In genomic region chr17:62703269-62703775, GRCh38 we compare ENCODE assay signal across 1 cellular context.
TF ChIP-seq lines count a peak whose summit lies in the region.

No MANE protein-coding gene starts in this region.

TF ChIP-seq in HepG2, 621 proteins besides CTCF, POLR2A, EP300 and RAD21 (continued from another document and continues in another):
- TF ChIP-seq NRL (CRISPR knock-in tag; IDR thresholded peaks at IDR 0.05; ENCODE audit: borderline replicate concordance) = peak; percentile 17; the same call in 1 of the 2 replicates
- TF ChIP-seq DMAP1 (CRISPR knock-in tag; IDR thresholded peaks at IDR 0.05) = 0 out of 2 replicates have a peak, but pooled peaks have one; percentile 13
- no peak for TF ChIP-seq HOXA3 (CRISPR knock-in tag; IDR thresholded peaks at IDR 0.05)
- TF ChIP-seq NR2F1 (CRISPR knock-in tag; IDR thresholded peaks at IDR 0.05) = no peak
- 0 out of 2 replicates have a peak, but pooled peaks have one; percentile 36 for TF ChIP-seq ZNF678 (CRISPR knock-in tag; IDR thresholded peaks at IDR 0.05)
- TF ChIP-seq CEBPG (CRISPR knock-in tag; IDR thresholded peaks at IDR 0.05) = no peak
- no peak for TF ChIP-seq MIER3 (CRISPR knock-in tag; IDR thresholded peaks at IDR 0.05; ENCODE audit: borderline replicate concordance)
- TF ChIP-seq AGO1 (IDR thresholded peaks at IDR 0.05; ENCODE audit: low read depth, low read length, poor library complexity, severe bottlenecking) = peak; percentile 37
- no peak for TF ChIP-seq TBX2 (CRISPR knock-in tag; IDR thresholded peaks at IDR 0.05; ENCODE audit: borderline replicate concordance)
- TF ChIP-seq CBFB (CRISPR knock-in tag; IDR thresholded peaks at IDR 0.05) = no peak
- TF ChIP-seq, protein P1, sequence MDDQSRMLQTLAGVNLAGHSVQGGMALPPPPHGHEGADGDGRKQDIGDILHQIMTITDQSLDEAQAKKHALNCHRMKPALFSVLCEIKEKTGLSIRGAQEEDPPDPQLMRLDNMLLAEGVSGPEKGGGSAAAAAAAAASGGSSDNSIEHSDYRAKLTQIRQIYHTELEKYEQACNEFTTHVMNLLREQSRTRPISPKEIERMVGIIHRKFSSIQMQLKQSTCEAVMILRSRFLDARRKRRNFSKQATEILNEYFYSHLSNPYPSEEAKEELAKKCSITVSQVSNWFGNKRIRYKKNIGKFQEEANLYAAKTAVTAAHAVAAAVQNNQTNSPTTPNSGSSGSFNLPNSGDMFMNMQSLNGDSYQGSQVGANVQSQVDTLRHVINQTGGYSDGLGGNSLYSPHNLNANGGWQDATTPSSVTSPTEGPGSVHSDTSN (CRISPR knock-in tag; IDR thresholded peaks at IDR 0.05; ENCODE audit: borderline replicate concordance) = no peak
- TF ChIP-seq ZMYM2 (CRISPR knock-in tag; IDR thresholded peaks at IDR 0.05) = no peak
- TF ChIP-seq PAX8 (CRISPR knock-in tag; IDR thresholded peaks at IDR 0.05; ENCODE audit: borderline replicate concordance) = 0 out of 2 replicates have a peak, but pooled peaks have one; percentile 40
- no peak for TF ChIP-seq IKZF1 (IDR thresholded peaks at IDR 0.05)
- TF ChIP-seq ZNF782 (CRISPR knock-in tag; IDR thresholded peaks at IDR 0.05; ENCODE audit: borderline replicate concordance) = no peak
- TF ChIP-seq ISX (CRISPR knock-in tag; conservative IDR thresholded peaks at IDR 0.05) = no peak
- TF ChIP-seq SP140L (CRISPR knock-in tag; IDR thresholded peaks at IDR 0.05; ENCODE audit: borderline replicate concordance) = no peak
- TF ChIP-seq KLF13 (CRISPR knock-in tag; IDR thresholded peaks at IDR 0.05) = no peak
- no peak for TF ChIP-seq ZKSCAN5 (CRISPR knock-in tag; IDR thresholded peaks at IDR 0.05)
- no peak for TF ChIP-seq ZFP91 (CRISPR knock-in tag; IDR thresholded peaks at IDR 0.05; ENCODE audit: borderline replicate concordance)
- no peak for TF ChIP-seq POLR2AphosphoS2 (IDR thresholded peaks at IDR 0.05; ENCODE audit: low read depth, low read length)
- no peak for TF ChIP-seq GTF3A (CRISPR knock-in tag; conservative IDR thresholded peaks at IDR 0.05)
- TF ChIP-seq SATB2 (CRISPR knock-in tag; IDR thresholded peaks at IDR 0.05) = no peak
- TF ChIP-seq ZNF44 (CRISPR knock-in tag; IDR thresholded peaks at IDR 0.05) = no peak
- TF ChIP-seq NCOA5 (CRISPR knock-in tag; IDR thresholded peaks at IDR 0.05) = no peak
- TF ChIP-seq KMT2A (CRISPR knock-in tag; IDR thresholded peaks at IDR 0.05) = no peak
- TF ChIP-seq, protein P2, sequence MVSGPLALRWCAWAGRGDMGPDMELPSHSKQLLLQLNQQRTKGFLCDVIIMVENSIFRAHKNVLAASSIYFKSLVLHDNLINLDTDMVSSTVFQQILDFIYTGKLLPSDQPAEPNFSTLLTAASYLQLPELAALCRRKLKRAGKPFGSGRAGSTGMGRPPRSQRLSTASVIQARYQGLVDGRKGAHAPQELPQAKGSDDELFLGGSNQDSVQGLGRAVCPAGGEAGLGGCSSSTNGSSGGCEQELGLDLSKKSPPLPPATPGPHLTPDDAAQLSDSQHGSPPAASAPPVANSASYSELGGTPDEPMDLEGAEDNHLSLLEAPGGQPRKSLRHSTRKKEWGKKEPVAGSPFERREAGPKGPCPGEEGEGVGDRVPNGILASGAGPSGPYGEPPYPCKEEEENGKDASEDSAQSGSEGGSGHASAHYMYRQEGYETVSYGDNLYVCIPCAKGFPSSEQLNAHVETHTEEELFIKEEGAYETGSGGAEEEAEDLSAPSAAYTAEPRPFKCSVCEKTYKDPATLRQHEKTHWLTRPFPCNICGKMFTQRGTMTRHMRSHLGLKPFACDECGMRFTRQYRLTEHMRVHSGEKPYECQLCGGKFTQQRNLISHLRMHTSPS (CRISPR knock-in tag; IDR thresholded peaks at IDR 0.05; ENCODE audit: low read depth) = peak; percentile 56; the same call in 1 of the 2 replicates
- TF ChIP-seq, protein P3, sequence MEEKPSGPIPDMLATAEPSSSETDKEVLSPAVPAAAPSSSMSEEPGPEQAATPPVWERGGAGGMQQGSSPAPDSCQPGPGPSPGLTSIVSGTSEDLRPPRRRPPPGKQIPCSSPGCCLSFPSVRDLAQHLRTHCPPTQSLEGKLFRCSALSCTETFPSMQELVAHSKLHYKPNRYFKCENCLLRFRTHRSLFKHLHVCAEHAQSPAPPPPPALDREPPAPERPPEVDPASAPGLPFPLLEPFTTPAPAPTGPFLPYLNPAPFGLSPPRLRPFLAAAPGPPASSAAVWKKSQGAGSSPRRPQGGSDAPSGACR (CRISPR knock-in tag; IDR thresholded peaks at IDR 0.05) = no peak
- no peak for TF ChIP-seq SUZ12 (IDR thresholded peaks at IDR 0.05; ENCODE audit: low read depth, low read length)
- TF ChIP-seq, protein P4, sequence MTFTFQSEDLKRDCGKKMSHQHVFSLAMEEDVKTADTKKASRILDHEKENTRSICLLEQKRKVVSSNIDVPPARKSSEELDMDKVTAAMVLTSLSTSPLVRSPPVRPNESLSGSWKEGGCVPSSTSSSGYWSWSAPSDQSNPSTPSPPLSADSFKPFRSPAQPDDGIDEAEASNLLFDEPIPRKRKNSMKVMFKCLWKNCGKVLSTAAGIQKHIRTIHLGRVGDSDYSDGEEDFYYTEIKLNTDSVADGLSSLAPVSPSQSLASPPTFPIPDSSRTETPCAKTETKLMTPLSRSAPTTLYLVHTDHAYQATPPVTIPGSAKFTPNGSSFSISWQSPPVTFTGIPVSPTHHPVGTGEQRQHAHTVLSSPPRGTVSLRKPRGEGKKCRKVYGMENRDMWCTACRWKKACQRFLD (CRISPR knock-in tag; IDR thresholded peaks at IDR 0.05; ENCODE audit: borderline replicate concordance) = no peak
- TF ChIP-seq, protein P5, sequence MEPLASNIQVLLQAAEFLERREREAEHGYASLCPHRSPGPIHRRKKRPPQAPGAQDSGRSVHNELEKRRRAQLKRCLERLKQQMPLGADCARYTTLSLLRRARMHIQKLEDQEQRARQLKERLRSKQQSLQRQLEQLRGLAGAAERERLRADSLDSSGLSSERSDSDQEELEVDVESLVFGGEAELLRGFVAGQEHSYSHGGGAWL (CRISPR knock-in tag; IDR thresholded peaks at IDR 0.05) = 0 out of 2 replicates have a peak, but pooled peaks have one; percentile 40
- no peak for TF ChIP-seq SOX5 (CRISPR knock-in tag; IDR thresholded peaks at IDR 0.05; ENCODE audit: borderline replicate concordance)
- no peak for TF ChIP-seq ZFP1 (CRISPR knock-in tag; IDR thresholded peaks at IDR 0.05)
- no peak for TF ChIP-seq TOE1 (CRISPR knock-in tag; IDR thresholded peaks at IDR 0.05)
- TF ChIP-seq NFYB (CRISPR knock-in tag; IDR thresholded peaks at IDR 0.05) = no peak
- no peak for TF ChIP-seq GPN1 (CRISPR knock-in tag; IDR thresholded peaks at IDR 0.05; ENCODE audit: borderline replicate concordance)
- no peak for TF ChIP-seq MXD4 (CRISPR knock-in tag; IDR thresholded peaks at IDR 0.05)
- no peak for TF ChIP-seq ZSCAN9 (CRISPR knock-in tag; IDR thresholded peaks at IDR 0.05; ENCODE audit: borderline replicate concordance)
- no peak for TF ChIP-seq HDAC1 (CRISPR knock-in tag; IDR thresholded peaks at IDR 0.05)
- TF ChIP-seq MAZ (IDR thresholded peaks at IDR 0.05; ENCODE audit: borderline replicate concordance, low read depth, low read length) = 0 out of 2 replicates have a peak, but pooled peaks have one; percentile 8
- TF ChIP-seq MAZ (CRISPR knock-in tag; IDR thresholded peaks at IDR 0.05; ENCODE audit: low read depth) = no peak
- no peak for TF ChIP-seq HNF4G (IDR thresholded peaks at IDR 0.05; ENCODE audit: borderline replicate concordance, low read depth, low read length)
- no peak for TF ChIP-seq HNF4G (CRISPR knock-in tag; IDR thresholded peaks at IDR 0.05; ENCODE audit: borderline replicate concordance, low read depth)
- TF ChIP-seq SSRP1 (CRISPR knock-in tag; IDR thresholded peaks at IDR 0.05) = no peak
- TF ChIP-seq, protein P6, sequence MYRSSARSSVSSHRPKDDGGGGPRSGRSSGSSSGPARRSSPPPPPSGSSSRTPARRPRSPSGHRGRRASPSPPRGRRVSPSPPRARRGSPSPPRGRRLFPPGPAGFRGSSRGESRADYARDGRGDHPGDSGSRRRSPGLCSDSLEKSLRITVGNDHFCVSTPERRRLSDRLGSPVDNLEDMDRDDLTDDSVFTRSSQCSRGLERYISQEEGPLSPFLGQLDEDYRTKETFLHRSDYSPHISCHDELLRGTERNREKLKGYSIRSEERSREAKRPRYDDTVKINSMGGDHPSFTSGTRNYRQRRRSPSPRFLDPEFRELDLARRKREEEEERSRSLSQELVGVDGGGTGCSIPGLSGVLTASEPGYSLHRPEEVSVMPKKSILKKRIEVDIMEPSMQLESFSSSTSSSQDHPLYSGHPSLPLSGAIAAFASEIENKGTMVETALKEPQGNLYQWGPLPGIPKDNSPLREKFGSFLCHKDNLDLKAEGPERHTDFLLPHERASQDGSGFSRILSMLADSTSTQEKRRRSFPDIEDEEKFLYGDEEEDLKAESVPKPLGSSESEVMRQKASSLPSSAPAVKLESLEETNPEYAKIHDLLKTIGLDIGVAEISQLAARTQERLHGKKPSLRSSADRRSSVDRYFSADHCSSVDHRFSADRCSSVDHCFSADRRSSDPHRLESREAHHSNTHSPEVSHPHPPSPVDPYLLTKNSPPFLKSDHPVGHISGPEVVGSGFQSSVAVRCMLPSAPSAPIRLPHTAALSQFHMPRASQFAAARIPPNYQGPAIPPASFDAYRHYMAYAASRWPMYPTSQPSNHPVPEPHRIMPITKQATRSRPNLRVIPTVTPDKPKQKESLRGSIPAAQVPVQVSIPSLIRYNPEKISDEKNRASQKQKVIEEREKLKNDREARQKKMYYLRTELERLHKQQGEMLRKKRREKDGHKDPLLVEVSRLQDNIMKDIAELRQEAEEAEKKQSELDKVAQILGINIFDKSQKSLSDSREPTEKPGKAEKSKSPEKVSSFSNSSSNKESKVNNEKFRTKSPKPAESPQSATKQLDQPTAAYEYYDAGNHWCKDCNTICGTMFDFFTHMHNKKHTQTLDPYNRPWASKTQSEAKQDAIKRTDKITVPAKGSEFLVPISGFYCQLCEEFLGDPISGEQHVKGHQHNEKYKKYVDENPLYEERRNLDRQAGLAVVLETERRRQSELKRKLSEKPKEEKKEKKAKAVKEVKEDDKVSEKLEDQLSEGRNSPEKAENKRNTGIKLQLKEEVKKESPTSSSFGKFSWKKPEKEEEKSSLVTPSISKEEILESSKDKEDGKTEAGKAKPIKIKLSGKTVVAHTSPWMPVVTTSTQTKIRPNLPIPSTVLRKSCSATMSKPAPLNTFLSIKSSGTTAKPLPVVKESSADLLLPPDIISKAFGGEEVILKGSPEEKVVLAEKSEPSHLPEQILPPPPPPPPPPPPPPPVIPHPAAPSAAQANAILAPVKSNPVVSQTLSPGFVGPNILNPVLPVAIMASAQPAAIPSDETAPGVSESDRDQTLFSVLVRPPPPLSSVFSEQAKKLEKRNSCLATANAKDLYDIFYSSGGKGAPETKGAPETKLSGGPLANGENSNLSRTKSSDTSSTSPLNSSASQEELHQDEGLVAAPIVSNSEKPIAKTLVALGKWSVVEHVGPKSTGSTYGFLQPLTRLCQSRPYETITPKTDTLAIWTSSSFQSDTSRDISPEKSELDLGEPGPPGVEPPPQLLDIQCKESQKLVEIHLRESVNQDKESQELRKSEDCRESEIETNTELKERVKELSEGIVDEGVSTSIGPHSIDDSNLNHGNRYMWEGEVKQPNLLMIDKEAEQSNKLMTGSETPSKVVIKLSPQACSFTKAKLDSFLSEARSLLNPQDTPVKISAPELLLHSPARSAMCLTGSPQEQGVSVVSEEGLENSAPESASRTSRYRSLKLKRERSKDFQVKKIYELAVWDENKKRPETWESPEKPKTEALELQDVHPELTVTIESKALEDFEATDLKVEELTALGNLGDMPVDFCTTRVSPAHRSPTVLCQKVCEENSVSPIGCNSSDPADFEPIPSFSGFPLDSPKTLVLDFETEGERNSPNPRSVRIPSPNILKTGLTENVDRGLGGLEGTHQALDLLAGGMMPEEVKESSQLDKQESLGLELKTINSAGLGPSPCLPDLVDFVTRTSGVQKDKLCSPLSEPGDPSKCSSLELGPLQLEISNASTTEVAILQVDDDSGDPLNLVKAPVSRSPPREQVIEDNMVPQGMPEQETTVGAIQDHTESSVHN (CRISPR knock-in tag; IDR thresholded peaks at IDR 0.05) = 0 out of 2 replicates have a peak, but pooled peaks have one; percentile 55
- TF ChIP-seq MAFF (IDR thresholded peaks at IDR 0.05; ENCODE audit: low read depth, low read length) = no peak
- TF ChIP-seq MYNN (CRISPR knock-in tag; IDR thresholded peaks at IDR 0.05; ENCODE audit: low read depth) = no peak
- TF ChIP-seq, protein P7, sequence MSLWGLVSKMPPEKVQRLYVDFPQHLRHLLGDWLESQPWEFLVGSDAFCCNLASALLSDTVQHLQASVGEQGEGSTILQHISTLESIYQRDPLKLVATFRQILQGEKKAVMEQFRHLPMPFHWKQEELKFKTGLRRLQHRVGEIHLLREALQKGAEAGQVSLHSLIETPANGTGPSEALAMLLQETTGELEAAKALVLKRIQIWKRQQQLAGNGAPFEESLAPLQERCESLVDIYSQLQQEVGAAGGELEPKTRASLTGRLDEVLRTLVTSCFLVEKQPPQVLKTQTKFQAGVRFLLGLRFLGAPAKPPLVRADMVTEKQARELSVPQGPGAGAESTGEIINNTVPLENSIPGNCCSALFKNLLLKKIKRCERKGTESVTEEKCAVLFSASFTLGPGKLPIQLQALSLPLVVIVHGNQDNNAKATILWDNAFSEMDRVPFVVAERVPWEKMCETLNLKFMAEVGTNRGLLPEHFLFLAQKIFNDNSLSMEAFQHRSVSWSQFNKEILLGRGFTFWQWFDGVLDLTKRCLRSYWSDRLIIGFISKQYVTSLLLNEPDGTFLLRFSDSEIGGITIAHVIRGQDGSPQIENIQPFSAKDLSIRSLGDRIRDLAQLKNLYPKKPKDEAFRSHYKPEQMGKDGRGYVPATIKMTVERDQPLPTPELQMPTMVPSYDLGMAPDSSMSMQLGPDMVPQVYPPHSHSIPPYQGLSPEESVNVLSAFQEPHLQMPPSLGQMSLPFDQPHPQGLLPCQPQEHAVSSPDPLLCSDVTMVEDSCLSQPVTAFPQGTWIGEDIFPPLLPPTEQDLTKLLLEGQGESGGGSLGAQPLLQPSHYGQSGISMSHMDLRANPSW (CRISPR knock-in tag; IDR thresholded peaks at IDR 0.05; ENCODE audit: borderline replicate concordance) = no peak
